In genomic region chr1:63886348-63886747, GRCh38 we compare ENCODE assay signal across 20 cellular contexts.
DNase-seq lines count a peak whose midpoint lies in the region; ATAC-seq, FAIRE-seq and TF ChIP-seq lines count a peak whose summit lies in the region.
"Had no signal": no experiment of that assay in that cellular context is flagged by ENCODE, and none has a peak within 500 bp of the region (broad histone marks: within the 10 kb centered on the region; RNA-seq: fewer than 3 reads in every experiment).

No MANE protein-coding gene starts in this region.

- H3K4me2 ChIP-seq in SK-N-SH: no peak overlapping the region
- peak overlapping the region; percentile 27 for H3K4me2 ChIP-seq in fibroblast of lung (ENCODE audit: extremely low read depth, insufficient read depth, low read length)

- H3K9ac ChIP-seq in SK-N-SH (no peak overlapping the region), fibroblast of lung (ENCODE audit: insufficient read depth, low read length) (no peak overlapping the region)

- DNase-seq in H54 (ENCODE audit: insufficient read length, low spot score) (no peak), SK-N-SH (no peak), fibroblast of lung (ENCODE audit: low read depth in 2 of 2) (peak in 1 of 2 donors; percentile 53), pancreas (peak in 1 of 6 donors; percentile 39), kidney glomerular epithelial cell (lab: John Stamatoyannopoulos, UW) (no peak), NCI-H1092 treated with DMSO at 0.1 percent for 48 hours (lab: John Stamatoyannopoulos, UW) (no peak)
- DNase-seq: DMS153, DND-41, GOT3, Karpas-422, NCI-H1105, NCI-H1436 treated with DMSO at 0.1 percent for 48 hours, NCI-H1930, NCI-H2107, NCI-H446, NCI-H524 treated with DMSO at 0.1 percent for 48 hours, SHP77 treated with DMSO at 0.1 percent for 48 hours, SW 1271 had no signal

- H3K9me2 ChIP-seq in SK-N-SH: no peaks in the 10 kb centered on the region

- no peak for TF ChIP-seq POLR2A in H54 (IDR thresholded peaks at IDR 0.05; ENCODE audit: low read depth, low read length)

- intact Hi-C loops in pancreas (cut with DNase I): no loop called here

- TF ChIP-seq CTCF in SK-N-SH (IDR thresholded peaks at IDR 0.05): no peak
- no peak for TF ChIP-seq CTCF in fibroblast of lung (conservative IDR thresholded peaks at IDR 0.05 in 1 of 2, IDR thresholded peaks at IDR 0.05 in 1 of 2; ENCODE audit: low read depth in 1 of 2, low read length in 2 of 2)
- TF ChIP-seq CTCF in pancreas (IDR thresholded peaks at IDR 0.05): no peak

- H3K4me3 ChIP-seq in SK-N-SH (ENCODE audit: low read depth in 2 of 2, low read length in 1 of 2) (no peak overlapping the region), fibroblast of lung (replicated peaks in 1 of 4; ENCODE audit: control extremely low read depth in 1 of 4, insufficient read depth in 1 of 4, low read depth in 3 of 4, low read length in 4 of 4) (no peak overlapping the region), pancreas (no peak overlapping the region)

- CTCF ChIA-PET in SK-N-SH (lab: Yijun Ruan, JAX): no interaction called here

- no peaks in the 10 kb centered on the region for H3F3A ChIP-seq in SK-N-SH (replicated peaks; ENCODE audit: insufficient read depth)

- TF ChIP-seq EP300 in SK-N-SH (IDR thresholded peaks at IDR 0.05; ENCODE audit: borderline replicate concordance in 1 of 2, low read depth in 1 of 2, low read length in 1 of 2): no peak

- POLR2A ChIA-PET in SK-N-SH (lab: Yijun Ruan, JAX): no interaction called here

- no peaks in the 10 kb centered on the region for H3K27me3 ChIP-seq in SK-N-SH (ENCODE audit: insufficient read depth)
- H3K27me3 ChIP-seq in fibroblast of lung (ENCODE audit: control insufficient read depth, insufficient read depth, low read length): no peaks in the 10 kb centered on the region
- no peaks in the 10 kb centered on the region for H3K27me3 ChIP-seq in pancreas

- H2AFZ ChIP-seq in SK-N-SH (ENCODE audit: low read depth) (no peak overlapping the region), fibroblast of lung (ENCODE audit: low read length) (no peak overlapping the region)

- no peaks in the 10 kb centered on the region for H4K20me1 ChIP-seq in SK-N-SH (ENCODE audit: insufficient read depth)
- no peaks in the 10 kb centered on the region for H4K20me1 ChIP-seq in fibroblast of lung (ENCODE audit: control insufficient read depth, extremely low read depth, insufficient read depth, low read length)

- H3K36me3 ChIP-seq in SK-N-SH (replicated peaks in 1 of 2; ENCODE audit: control insufficient read depth in 1 of 2, insufficient read depth in 2 of 2, low read length in 1 of 2): no peaks in the 10 kb centered on the region
- no peaks in the 10 kb centered on the region for H3K36me3 ChIP-seq in fibroblast of lung (ENCODE audit: control insufficient read depth, insufficient read depth, low read length)
- H3K36me3 ChIP-seq in pancreas: no peaks in the 10 kb centered on the region

- H3K79me2 ChIP-seq in SK-N-SH (ENCODE audit: insufficient read depth) (no peaks in the 10 kb centered on the region), fibroblast of lung (ENCODE audit: control insufficient read depth, insufficient read depth, low read length) (no peaks in the 10 kb centered on the region)

- H3K27ac ChIP-seq in SK-N-SH (ENCODE audit: low read depth in 2 of 2, low read length in 1 of 2): no peak overlapping the region
- H3K27ac ChIP-seq in fibroblast of lung (ENCODE audit: insufficient read depth, low read length): no peak overlapping the region
- no peak overlapping the region for H3K27ac ChIP-seq in pancreas

- no peak for TF ChIP-seq RAD21 in SK-N-SH (IDR thresholded peaks at IDR 0.05; ENCODE audit: low read length)

- 92% methylated on average over 3 of the region's 3 CpGs for WGBS in SK-N-SH (ENCODE audit: low lambda C conversion rate)
- 70 to 82% methylated on average over 3 of the region's 3 CpGs for WGBS in pancreas, 2 donors

- peaks cover 0 to under 1% of the 10 kb centered on the region in 2 experiments; a peak in 2 of 4 replicates for H3K4me1 ChIP-seq in SK-N-SH (ENCODE audit: control insufficient read depth in 1 of 2, insufficient read depth in 2 of 2, low read depth in 1 of 2, low read length in 1 of 2)
- peaks cover 3% of the 10 kb centered on the region for H3K4me1 ChIP-seq in fibroblast of lung (ENCODE audit: control insufficient read depth, extremely low read depth, insufficient read depth, low read length)
- H3K4me1 ChIP-seq in pancreas: peaks cover 0 to 10% (median 8%) of the 10 kb centered on the region in 3 donors

- no peaks in the 10 kb centered on the region for H3K9me3 ChIP-seq in SK-N-SH
- no peaks in the 10 kb centered on the region for H3K9me3 ChIP-seq in fibroblast of lung (ENCODE audit: control insufficient read depth, insufficient read depth, low read depth, low read length)
- no peaks in the 10 kb centered on the region for H3K9me3 ChIP-seq in pancreas

- ATAC-seq in pancreas: peak in 3 of 4 donors; percentile 10 to 52 (median 43)
- ATAC-seq in HG03025 (IDR thresholded peaks at IDR 0.05; ENCODE audit: low FRiP score, unreplicated experiment): no peak
- ATAC-seq: HCT116 had no signal

- FAIRE-seq in H54 (lab: Jason Lieb, UNC) (peak; percentile 15), pancreas (lab: Jason Lieb, UNC) (no peak)

TF ChIP-seq in SK-N-SH, 30 proteins besides CTCF, POLR2A, EP300 and RAD21:
- TF ChIP-seq, protein P1, sequence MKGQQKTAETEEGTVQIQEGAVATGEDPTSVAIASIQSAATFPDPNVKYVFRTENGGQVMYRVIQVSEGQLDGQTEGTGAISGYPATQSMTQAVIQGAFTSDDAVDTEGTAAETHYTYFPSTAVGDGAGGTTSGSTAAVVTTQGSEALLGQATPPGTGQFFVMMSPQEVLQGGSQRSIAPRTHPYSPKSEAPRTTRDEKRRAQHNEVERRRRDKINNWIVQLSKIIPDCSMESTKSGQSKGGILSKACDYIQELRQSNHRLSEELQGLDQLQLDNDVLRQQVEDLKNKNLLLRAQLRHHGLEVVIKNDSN (IDR thresholded peaks at IDR 0.05; ENCODE audit: borderline replicate concordance, low read depth): 0 out of 2 replicates have a peak, but pooled peaks have one; percentile 21
- no peak for TF ChIP-seq TAF1 (IDR thresholded peaks at IDR 0.05; ENCODE audit: borderline replicate concordance, low read depth, low read length)
